1 cellular context compared by ENCODE assay signal in the genomic region with DNA sequence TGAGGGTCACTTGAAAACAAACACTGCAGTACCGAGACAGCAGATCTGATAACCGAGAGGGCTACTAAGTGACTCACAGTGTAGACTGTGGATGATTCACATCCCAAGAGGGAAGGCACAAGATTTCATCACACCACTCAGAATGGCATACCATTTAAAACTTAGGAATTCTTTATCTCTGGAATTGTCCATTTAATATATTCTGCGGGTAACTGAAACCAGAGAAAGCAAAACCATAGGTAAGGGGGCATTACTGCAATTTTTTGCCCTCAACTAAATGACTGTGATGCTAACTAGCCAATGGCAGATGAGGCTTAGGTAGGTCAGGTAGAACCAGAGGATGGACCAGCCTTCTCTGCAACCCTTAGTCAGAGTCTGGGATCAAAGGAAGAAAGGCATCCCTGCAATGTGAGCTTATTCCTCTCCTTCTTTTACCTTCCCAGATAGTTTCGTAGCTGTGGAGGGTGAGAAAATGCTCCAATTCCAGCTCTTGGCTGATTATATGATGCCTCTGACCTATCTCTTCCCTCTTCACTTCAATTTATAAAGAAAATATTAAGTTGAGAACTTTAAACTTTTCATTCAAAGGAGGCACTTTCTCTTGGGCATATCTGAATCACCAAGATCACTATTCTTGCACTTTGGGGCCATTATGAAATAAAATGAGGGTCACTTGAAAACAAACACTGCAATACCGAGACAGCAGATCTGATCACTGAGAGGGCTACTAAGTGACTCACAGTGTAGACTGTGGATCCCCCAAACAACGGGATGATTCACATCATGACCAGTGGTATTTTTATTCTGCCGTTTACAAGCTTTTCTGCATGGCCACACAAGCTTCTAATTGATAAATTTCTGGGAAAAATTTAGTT.
TF ChIP-seq lines count a peak whose summit lies in the region.

No MANE protein-coding gene starts in this region.

TF ChIP-seq in HCT116, 20 proteins besides CTCF, POLR2A, EP300 and RAD21 (continued from another document):
- TF ChIP-seq REST (IDR thresholded peaks at IDR 0.05; ENCODE audit: low read depth) = no peak
- no peak for TF ChIP-seq EZH2phosphoT487 (IDR thresholded peaks at IDR 0.05; ENCODE audit: borderline replicate concordance)
- peak; percentile 83 for TF ChIP-seq CEBPB (IDR thresholded peaks at IDR 0.05; ENCODE audit: low read depth)
- 0 out of 2 replicates have a peak, but pooled peaks have one; percentile 45 for TF ChIP-seq CBX3 (IDR thresholded peaks at IDR 0.05; ENCODE audit: low read depth)
- TF ChIP-seq POLR2AphosphoS5 (IDR thresholded peaks at IDR 0.05; ENCODE audit: low read depth, low read length) = no peak
- peak; percentile 35 for TF ChIP-seq TCF7L2 (IDR thresholded peaks at IDR 0.05; ENCODE audit: borderline replicate concordance, extremely low read depth, insufficient read depth, insufficient read length)
- TF ChIP-seq ZNF274 (IDR thresholded peaks at IDR 0.05; ENCODE audit: low read depth, low read length) = no peak
